15 cellular contexts compared by ENCODE assay signal in genomic region chr2:35846-36245, GRCh38. TPM values are rescaled to one million over a fixed set of nuclear protein-coding genes. Genes with fewer than 3 reads are reported as not detected.
DNase-seq lines count a peak whose midpoint lies in the region; ATAC-seq and TF ChIP-seq lines count a peak whose summit lies in the region.
"Had no signal": no experiment of that assay in that cellular context is flagged by ENCODE, and none has a peak within 500 bp of the region (broad histone marks: within the 10 kb centered on the region; RNA-seq: fewer than 3 reads in every experiment).

No MANE protein-coding gene starts in this region.

- no peak overlapping the region for H3K4me3 Mint-ChIP-seq in activated T-helper 17 cell treated with anti-CD3 and anti-CD28 coated beads, Interleukin-2, amount 50 U/mL, for 72 hours

- no peak for ATAC-seq in activated T-helper 17 cell treated with anti-CD3 and anti-CD28 coated beads, Interleukin-2, amount 50 U/mL, for 72 hours (replicated peaks)
- ATAC-seq in mucosa of descending colon: peak; percentile 88
- no peak for ATAC-seq in GM21447 (IDR thresholded peaks at IDR 0.05; ENCODE audit: unreplicated experiment)

- intact Hi-C loops in mucosa of descending colon (cut with DNase I, micrococcal nuclease): no loop called here

- no peaks in the 10 kb centered on the region for H3K27me3 ChIP-seq in BE2C
- H3K27me3 ChIP-seq: ascending aorta had no signal

- no peaks in the 10 kb centered on the region for H3K9me3 ChIP-seq in mucosa of descending colon
- no peaks in the 10 kb centered on the region for H3K9me3 ChIP-seq in BE2C
- H3K9me3 ChIP-seq: ascending aorta had no signal

- no peaks in the 10 kb centered on the region for H3K9me3 Mint-ChIP-seq in activated T-helper 17 cell treated with anti-CD3 and anti-CD28 coated beads, Interleukin-2, amount 50 U/mL, for 72 hours

- no peak for TF ChIP-seq CTCF in mucosa of descending colon (IDR thresholded peaks at IDR 0.05)
- TF ChIP-seq CTCF in BE2C (IDR thresholded peaks at IDR 0.05; ENCODE audit: low read depth, low read length): no peak

- no peaks in the 10 kb centered on the region for H3K36me3 ChIP-seq in mucosa of descending colon (ENCODE audit: low read depth)
- no peaks in the 10 kb centered on the region for H3K36me3 ChIP-seq in BE2C

- peak overlapping the region; percentile 13 for H3K27ac Mint-ChIP-seq in activated T-helper 17 cell treated with anti-CD3 and anti-CD28 coated beads, Interleukin-2, amount 50 U/mL, for 72 hours
- H3K27ac Mint-ChIP-seq: activated T-helper 1 cell treated with anti-CD3 and anti-CD28 coated beads, Interleukin-12 subunit alpha, Interleukin-12 subunit beta, Interleukin-2, Interleukin-4 antibody, amounts not matched to agents 30 ng/mL and 10 ng/mL and 1 ng/mL, durations not matched to agents 14 hours and 24 hours and 36 hours had no signal

- H3K36me3 Mint-ChIP-seq in activated T-helper 17 cell treated with anti-CD3 and anti-CD28 coated beads, Interleukin-2, amount 50 U/mL, for 72 hours (ENCODE audit: low read depth): peaks cover 20% of the 10 kb centered on the region

- peaks cover 4% of the 10 kb centered on the region for H3K27me3 Mint-ChIP-seq in activated T-helper 17 cell treated with anti-CD3 and anti-CD28 coated beads, Interleukin-2, amount 50 U/mL, for 72 hours

- peak; percentile 53 for DNase-seq in COR-L47 (lab: John Stamatoyannopoulos, UW)
- peak; percentile 96 for DNase-seq in NCI-H187 treated with DMSO at 0.1 percent for 48 hours (lab: John Stamatoyannopoulos, UW)
- peak; percentile 75 to 83 (median 83) for DNase-seq in mucosa of descending colon
- no peak for DNase-seq in BE2C
- DNase-seq in NCI-H1694 (lab: John Stamatoyannopoulos, UW): no peak
- no peak for DNase-seq in H4 (ENCODE audit: low spot score)
- DNase-seq: activated CD4-positive, alpha-beta T cell treated with anti-CD3 and anti-CD28 coated beads, Interleukin-2, amount 50 U/mL, for 48 hours; NCI-H524 treated with DMSO at 0.1 percent for 48 hours; SHP77 treated with DMSO at 0.1 percent for 48 hours; substantia nigra had no signal

- H3K4me3 ChIP-seq in mucosa of descending colon (no peak overlapping the region), BE2C (ENCODE audit: low read depth, low read length) (no peak overlapping the region)
- H3K4me3 ChIP-seq: ascending aorta had no signal

- peaks cover 36% of the 10 kb centered on the region for H3K4me1 Mint-ChIP-seq in activated T-helper 17 cell treated with anti-CD3 and anti-CD28 coated beads, Interleukin-2, amount 50 U/mL, for 72 hours

- H3K4me1 ChIP-seq in mucosa of descending colon (ENCODE audit: low read depth): peaks cover 33% of the 10 kb centered on the region
- no peaks in the 10 kb centered on the region for H3K4me1 ChIP-seq in BE2C
- H3K4me1 ChIP-seq: ascending aorta had no signal

RNA-seq across cellular contexts. Expression of gene FAM110C, which starts 10.5 kb away (rescaled TPM):
- 10 to 100 TPM in 1 of 2 donors, 1 to 10 TPM in 1; 2.2 to 23.6 TPM for total RNA-seq in activated T-helper 17 cell treated with anti-CD3 and anti-CD28 coated beads, Interleukin-2, amount 50 U/mL, for 72 hours
- total RNA-seq in mucosa of descending colon: 10 to 100 TPM; 14.2 to 33.6 (median 28.9) TPM
- not detected for polyA plus RNA-seq in BE2C (2012; ENCODE audit: insufficient read depth, insufficient read length, low read depth)
- 0.12 and 0.15 TPM in 2 replicates for total RNA-seq in H4 (2014; rRNA removed; shearing (Covaris generic))
- total RNA-seq: fibroblast of villous mesenchyme had no signal

Comparison
In these comparisons a context has a peak if more than half of its experiments do, and no peak if none do; other contexts are left out.
1. DNase-seq: peak in COR-L47 (single experiment), NCI-H187 treated with DMSO at 0.1 percent for 48 hours (single experiment) and mucosa of descending colon (3 of 3); none in BE2C (single experiment), NCI-H1694 (single experiment) and H4 (single experiment).